ENCODE assay signal across 18 cellular contexts in the genomic region with DNA sequence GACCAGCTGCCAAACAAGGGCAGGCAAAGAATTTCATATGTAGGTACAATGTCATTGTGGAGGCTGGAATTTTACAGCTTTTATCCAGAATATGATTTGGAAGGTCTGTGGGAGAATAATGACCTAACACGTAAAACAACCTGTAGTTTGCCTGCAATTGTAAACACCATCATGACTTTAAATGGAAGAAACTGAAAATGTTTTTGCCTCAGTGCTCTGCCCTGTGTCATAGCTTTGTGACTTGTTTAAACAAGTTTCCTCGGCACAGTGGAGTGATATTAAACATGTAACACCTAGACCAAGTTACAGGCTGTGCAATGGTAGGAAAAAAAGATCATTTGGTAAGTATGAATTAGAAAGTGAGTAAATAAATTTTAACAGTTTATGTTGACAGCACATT.
"Had no signal": no experiment of that assay in that cellular context is flagged by ENCODE, and none has a peak within 500 bp of the region (broad histone marks: within the 10 kb centered on the region; RNA-seq: fewer than 3 reads in every experiment).

No MANE protein-coding gene starts in this region.

- H3K27ac ChIP-seq: left ventricle myocardium inferior, ovary, prostate gland, upper lobe of right lung had no signal

- H3K36me3 ChIP-seq: left ventricle myocardium inferior, ovary, prostate gland, upper lobe of right lung had no signal

- H3K4me1 ChIP-seq: left ventricle myocardium inferior, upper lobe of right lung had no signal

- H3K27me3 ChIP-seq: ovary, upper lobe of right lung had no signal

- ATAC-seq: activated naive CD8-positive, alpha-beta T cell treated with anti-CD3 and anti-CD28 coated beads, Interleukin-2, amount 50 U/mL, for 24 hours; natural killer cell treated with Interleukin-12 subunit alpha and Interleukin-12 subunit beta and Interleukin-15 and Interleukin-18, amount 100 ng/mL, for 72 hours; right cardiac atrium; T-helper 17 cell had no signal

- H3K4me3 ChIP-seq: left ventricle myocardium inferior, ovary, prostate gland, upper lobe of right lung had no signal

- DNase-seq: activated CD4-positive, alpha-beta memory T cell treated with anti-CD3 and anti-CD28 coated beads for 36 hours; activated CD4-positive, alpha-beta T cell treated with anti-CD3 and anti-CD28 coated beads for 48 hours; activated effector memory CD4-positive, alpha-beta T cell treated with anti-CD3 and anti-CD28 coated beads, Interleukin-2, amount 50 U/mL, for 16 hours; activated naive CD4-positive, alpha-beta T cell treated with anti-CD3 and anti-CD28 coated beads, Interleukin-2, amount 50 U/mL, for 16 hours; activated naive CD8-positive, alpha-beta T cell treated with anti-CD3 and anti-CD28 coated beads, Interleukin-2, amount 50 U/mL, for 24 hours; activated T-cell treated with anti-CD3 and anti-CD28 coated beads for 4 hours; erythroblast; hippocampal formation; left ventricle myocardium inferior; midbrain; ovary; right cardiac atrium; stimulated activated CD4-positive, alpha-beta T cell treated with anti-CD3 and anti-CD28 coated beads, Interleukin-12 subunit alpha, Interleukin-12 subunit beta, amount 100 ng/mL, for 4 hours; stimulated activated CD4-positive, alpha-beta T cell treated with anti-CD3 and anti-CD28 coated beads, Interleukin-4, amount 100 ng/mL, for 4 hours; T-helper 17 cell; upper lobe of right lung had no signal

- H3K9me3 ChIP-seq: left ventricle myocardium inferior, ovary, prostate gland, upper lobe of right lung had no signal
